ENCODE assay signal across 1 cellular context in the genomic region with DNA sequence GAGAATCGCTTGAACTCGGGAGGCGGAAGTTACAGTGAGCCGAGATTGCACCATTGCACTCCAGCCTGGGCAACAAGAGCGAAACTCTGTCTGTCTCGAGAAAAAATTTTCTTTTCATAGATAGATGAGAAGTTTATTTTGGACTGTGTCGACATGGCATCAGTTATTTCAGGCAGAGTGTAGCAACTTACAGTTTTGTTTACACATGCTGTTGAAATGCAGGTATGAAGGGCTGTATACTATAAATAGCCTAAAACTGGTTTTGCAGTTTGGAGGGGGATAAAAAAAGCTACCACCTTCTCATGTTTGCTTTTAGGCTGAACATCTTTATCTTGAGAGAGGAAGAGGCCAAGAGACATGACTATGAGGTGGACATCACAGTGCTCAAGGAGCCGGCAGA. TPM values are rescaled to one million over a fixed set of nuclear protein-coding genes. Genes with fewer than 3 reads are reported as not detected.
"Had no signal": no experiment of that assay in that cellular context is flagged by ENCODE, and none has a peak within 500 bp of the region (broad histone marks: within the 10 kb centered on the region; RNA-seq: fewer than 3 reads in every experiment).

No MANE protein-coding gene starts in this region.

RNA-seq across cellular contexts. Expression of a gene that starts 44.1 kb away (rescaled TPM):
- total RNA-seq: IMR-90 had no signal
- polyA plus RNA-seq: IMR-90 had no signal
